21 cellular contexts compared by ENCODE assay signal in the genomic region with DNA sequence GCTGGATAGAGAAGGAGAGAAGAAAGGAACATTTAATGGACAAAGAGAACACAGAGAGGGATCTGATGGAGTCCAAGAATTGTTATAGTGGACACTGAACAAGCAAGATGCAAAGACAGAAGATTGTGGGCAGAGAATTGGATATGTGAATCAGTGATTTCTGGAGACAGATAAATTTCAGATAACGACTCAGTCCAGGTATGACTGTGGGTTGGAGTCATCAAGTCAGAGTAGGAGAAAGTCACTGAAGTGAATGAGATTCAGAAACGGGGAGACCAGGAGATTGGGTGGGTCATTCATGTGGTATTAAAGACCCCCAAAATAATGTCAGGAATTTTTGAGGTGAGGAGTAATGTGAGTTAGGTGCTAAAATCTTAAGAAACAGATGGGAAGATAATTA. TPM values are rescaled to one million over a fixed set of nuclear protein-coding genes. Genes with fewer than 3 reads are reported as not detected.
"Had no signal": no experiment of that assay in that cellular context is flagged by ENCODE, and none has a peak within 500 bp of the region (broad histone marks: within the 10 kb centered on the region; RNA-seq: fewer than 3 reads in every experiment).

No MANE protein-coding gene starts in this region.

- DNase-seq: activated CD4-positive, alpha-beta T cell treated with anti-CD3 and anti-CD28 coated beads for 1 hour; activated CD4-positive, alpha-beta T cell treated with anti-CD3 and anti-CD28 coated beads, Interleukin-2, amount 50 U/mL, for 4 hours; activated naive CD4-positive, alpha-beta T cell; activated T-cell treated with anti-CD3 and anti-CD28 coated beads for 4 hours; cortex of kidney; foreskin keratinocyte; naive B cell; right cardiac atrium; stimulated activated CD4-positive, alpha-beta T cell treated with anti-CD3 and anti-CD28 coated beads, Interleukin-1b, Interleukin-23, amount 100 ng/mL, for 48 hours; T-helper 9 cell; testis had no signal

- H3K27ac ChIP-seq: foreskin keratinocyte, pancreas, SJSA1, testis had no signal

- H3K4me1 ChIP-seq: foreskin keratinocyte, pancreas, SJSA1, testis had no signal

- FAIRE-seq: pancreas had no signal

- H3K9me3 Mint-ChIP-seq: immature natural killer cell; naive B cell; neural crest cell; stimulated activated memory B cell treated with anti-CD40 and anti-IgM and Interleukin-4, amounts not matched to agents 10 μg/mL and 1 μg/mL and 100 μg/mL, for 72 hours; type B pancreatic cell had no signal

- H3K9me3 ChIP-seq: pancreas, SJSA1, testis had no signal

- H3K36me3 ChIP-seq: pancreas, SJSA1 had no signal

- ATAC-seq: left lobe of liver; stimulated activated memory B cell treated with anti-CD40 and anti-IgM and Interleukin-4, amounts not matched to agents 10 μg/mL and 1 μg/mL and 100 μg/mL, for 72 hours had no signal

- H3K4me3 ChIP-seq: lung, pancreas, SJSA1, testis had no signal

- H3K36me3 Mint-ChIP-seq: immature natural killer cell; naive B cell; stimulated activated memory B cell treated with anti-CD40 and anti-IgM and Interleukin-4, amounts not matched to agents 10 μg/mL and 1 μg/mL and 100 μg/mL, for 72 hours; type B pancreatic cell had no signal

- H3K27ac Mint-ChIP-seq: immature natural killer cell; naive B cell; stimulated activated memory B cell treated with anti-CD40 and anti-IgM and Interleukin-4, amounts not matched to agents 10 μg/mL and 1 μg/mL and 100 μg/mL, for 72 hours; type B pancreatic cell had no signal

- H3K27me3 ChIP-seq: pancreas, testis had no signal

- H3K27me3 Mint-ChIP-seq: stimulated activated memory B cell treated with anti-CD40 and anti-IgM and Interleukin-4, amounts not matched to agents 10 μg/mL and 1 μg/mL and 100 μg/mL, for 72 hours had no signal

- H3K4me3 Mint-ChIP-seq: immature natural killer cell; naive B cell; neural crest cell; stimulated activated memory B cell treated with anti-CD40 and anti-IgM and Interleukin-4, amounts not matched to agents 10 μg/mL and 1 μg/mL and 100 μg/mL, for 72 hours; type B pancreatic cell had no signal

RNA-seq across cellular contexts. Expression of a gene that starts 23.0 kb away (rescaled TPM):
- total RNA-seq: foreskin keratinocyte; kidney epithelial cell; SJSA1; T-helper 1 cell treated with Interleukin-12 subunit alpha and Interleukin-12 subunit beta and Interleukin-4 antibody, amounts not matched to agents 30 ng/mL and 1 ng/mL, for 36 hours had no signal
- polyA plus RNA-seq: foreskin keratinocyte, immature natural killer cell had no signal
